ENCODE assay signal across 2 cellular contexts in the genomic region with DNA sequence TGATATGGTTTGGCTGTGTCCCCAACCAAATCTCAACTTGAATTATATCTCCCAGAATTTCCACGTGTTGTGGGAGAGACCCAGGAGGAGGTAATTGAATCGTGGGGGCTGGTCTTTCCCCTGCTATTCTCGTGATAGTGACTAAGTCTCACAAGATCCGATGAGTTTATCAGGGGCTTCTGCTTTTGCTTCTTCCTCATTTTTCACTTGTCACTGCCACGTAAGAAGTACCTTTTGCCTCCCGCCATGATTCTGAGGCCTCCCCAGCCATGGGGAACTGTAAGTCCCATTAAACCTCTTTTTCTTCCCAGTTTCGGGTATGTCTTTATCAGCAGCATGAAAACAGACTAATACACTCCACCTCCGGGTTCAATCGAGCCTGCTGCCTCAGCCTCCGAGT. TPM values are rescaled to one million over a fixed set of nuclear protein-coding genes. Genes with fewer than 3 reads are reported as not detected.
"Had no signal": no experiment of that assay in that cellular context is flagged by ENCODE, and none has a peak within 500 bp of the region (broad histone marks: within the 10 kb centered on the region; RNA-seq: fewer than 3 reads in every experiment).

No MANE protein-coding gene starts in this region.

RNA-seq across cellular contexts. Expression of a gene that starts 54.3 kb away (rescaled TPM):
- total RNA-seq: SJCRH30 had no signal

RNA-seq across cellular contexts. Expression of a gene that starts 57.7 kb away (rescaled TPM):
- polyA plus RNA-seq: IgD-negative memory B cell had no signal
